In the genomic region with DNA sequence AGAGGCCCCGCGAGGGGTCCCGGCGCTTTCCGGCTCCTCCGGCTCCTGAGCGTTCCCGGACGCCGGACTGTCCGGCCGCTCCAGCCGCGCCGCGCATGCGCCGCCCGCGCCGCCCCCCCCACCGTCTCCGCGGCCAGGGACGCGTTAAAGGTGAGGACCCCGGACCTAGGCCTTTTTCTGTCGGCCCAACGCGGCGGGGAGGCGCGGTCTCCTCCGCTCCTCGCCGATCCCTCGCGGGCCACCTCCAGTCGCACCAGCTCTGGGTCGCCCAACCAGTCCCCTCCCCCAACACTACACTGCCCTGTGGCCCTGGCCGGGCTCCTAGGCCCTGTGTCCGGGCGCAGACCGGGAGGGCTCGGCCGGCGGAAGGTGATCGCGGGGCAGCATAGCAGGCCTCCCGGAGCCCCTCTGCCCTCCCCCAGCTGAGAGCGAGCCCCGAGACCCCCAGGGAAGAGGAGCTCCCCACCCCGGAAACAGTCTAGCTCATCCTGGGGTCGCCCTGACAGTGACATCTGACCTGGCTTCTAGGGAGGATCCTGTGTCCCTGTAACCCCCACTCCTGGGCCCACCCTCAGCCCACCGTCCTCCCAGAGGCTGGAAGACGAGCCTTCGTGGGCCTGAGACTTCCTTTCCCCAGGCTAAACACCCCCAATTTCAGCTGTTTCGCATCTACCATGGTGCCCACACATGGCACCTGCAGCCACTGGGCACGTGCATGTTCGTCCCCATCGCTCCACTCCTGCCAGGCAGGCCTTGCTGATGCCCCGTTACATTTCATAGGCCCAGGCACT, we compare ENCODE assay signal across 8 cellular contexts. TPM values are rescaled to one million over a fixed set of nuclear protein-coding genes. Genes with fewer than 3 reads are reported as not detected.
DNase-seq lines count a peak whose midpoint lies in the region; ATAC-seq and TF ChIP-seq lines count a peak whose summit lies in the region.

No MANE protein-coding gene starts in this region.

- POLR2A ChIA-PET in MCF 10A (lab: Yijun Ruan, JAX) = interaction anchor here (0.7 to 5.7 kb wide), 11 partner anchors 11 to 1925 kb away, joined by 3 to 89 read pairs (median 4); a partner anchor contains a TSS

- H3K4me1 ChIP-seq in BLaER1 = peaks cover 34% of the 10 kb centered on the region

- H4K20me1 ChIP-seq in BLaER1 = peaks cover 49% of the 10 kb centered on the region

- H3K27me3 ChIP-seq in BLaER1 = peaks cover 67% of the 10 kb centered on the region

- intact Hi-C loops in MCF 10A (cut with micrococcal nuclease) = loop anchor here (1.0 kb wide), 1 partner anchor 39 kb away; no protein-coding TSS in a partner anchor

- H3K27ac ChIP-seq in BLaER1 = peak overlapping the region; percentile 51

- H3K9me3 ChIP-seq in BLaER1 = no peaks in the 10 kb centered on the region

- H3K9ac ChIP-seq in BLaER1 = peak overlapping the region; percentile 75

- peak overlapping the region; percentile 97 for H3K4me2 ChIP-seq in BLaER1

- CTCF ChIA-PET in MCF 10A (lab: Yijun Ruan, JAX) = interaction anchor here (0.6 to 1.8 kb wide), 8 partner anchors 14 to 496 kb away, joined by 3 to 7 read pairs (median 4); a partner anchor contains a TSS

- no peaks in the 10 kb centered on the region for H3K27me3 Mint-ChIP-seq in MCF 10A (ENCODE audit: insufficient read depth, unreplicated experiment)

- TSS peak; percentile 61 for BruUV-seq in MCF 10A (replicated peaks; lab: Mats Ljungman, UMichigan)

- H3K9me3 Mint-ChIP-seq in MCF 10A (ENCODE audit: unreplicated experiment) = no peaks in the 10 kb centered on the region

- no peaks in the 10 kb centered on the region for H3K36me3 ChIP-seq in BLaER1

- H3K4me3 Mint-ChIP-seq in MCF 10A (ENCODE audit: unreplicated experiment) = peak overlapping the region; percentile 79

- DNase-seq in NCI-H460 (ENCODE audit: extremely low read depth, low read depth) (peak; percentile 58), MCF 10A (ENCODE audit: unreplicated experiment) (peak; percentile 65), iPS-NIHi11 (ENCODE audit: low spot score) (peak; percentile 99), skeletal muscle cell (ENCODE audit: low read depth) (no peak), NCI-H2107 treated with DMSO at 0.1 percent for 48 hours (lab: John Stamatoyannopoulos, UW; ENCODE audit: unreplicated experiment) (no peak)

- peak overlapping the region; percentile 73 for H3K27ac Mint-ChIP-seq in MCF 10A (ENCODE audit: low read depth, unreplicated experiment)

- peaks cover 14% of the 10 kb centered on the region for H3K36me3 Mint-ChIP-seq in MCF 10A (ENCODE audit: insufficient read depth, unreplicated experiment)

- ATAC-seq in GM18511 (IDR thresholded peaks at IDR 0.05; ENCODE audit: unreplicated experiment) (peak; percentile 71), HG02852 (IDR thresholded peaks at IDR 0.05; ENCODE audit: unreplicated experiment) (peak; percentile 72)

- H3K4me3 ChIP-seq in BLaER1 (peak overlapping the region; percentile 75), skeletal muscle cell (ENCODE audit: low read depth, low read length) (peak overlapping the region; percentile 98)

- peaks cover 17% of the 10 kb centered on the region for H3K4me1 Mint-ChIP-seq in MCF 10A (ENCODE audit: insufficient read depth, unreplicated experiment)

- no peak for TF ChIP-seq CTCF in MCF 10A (IDR thresholded peaks at IDR 0.05; ENCODE audit: unreplicated experiment)

RNA-seq across cellular contexts. Expression of a gene that starts 14.7 kb away (rescaled TPM):
- total RNA-seq in NCI-H460 (2014; rRNA removed; shearing (Covaris generic)) = 9.9 and 10.3 TPM in 2 replicates
- polyA plus RNA-seq in NCI-H460 (2014; cell fraction: nucleus; rRNA removed) = 13.3 and 17.1 TPM in 2 replicates
- 58.6 and 68.1 TPM in 2 replicates for total RNA-seq in MCF 10A (2022)

RNA-seq across cellular contexts. Expression of a gene that starts 47.3 kb away (rescaled TPM):
- not detected in 2 replicates for total RNA-seq in NCI-H460 (2014; rRNA removed; shearing (Covaris generic))
- not detected in 2 replicates for polyA plus RNA-seq in NCI-H460 (2014; cell fraction: nucleus; rRNA removed)
- not detected in 2 replicates for total RNA-seq in MCF 10A (2022)

RNA-seq across cellular contexts. Expression of a gene that starts 59.1 kb away (rescaled TPM):
- total RNA-seq in NCI-H460 (2014; rRNA removed; shearing (Covaris generic)) = not detected in 2 replicates
- not detected in 2 replicates for polyA plus RNA-seq in NCI-H460 (2014; cell fraction: nucleus; rRNA removed)
- total RNA-seq in MCF 10A (2022) = not detected in 2 replicates

Comparison
In these comparisons a context has a peak if more than half of its experiments do, and no peak if none do; other contexts are left out.
1. DNase-seq: peak in NCI-H460 (single experiment), MCF 10A (single experiment) and iPS-NIHi11 (single experiment); none in skeletal muscle cell (single experiment) and NCI-H2107 treated with DMSO at 0.1 percent for 48 hours (single experiment).